In the genomic region with DNA sequence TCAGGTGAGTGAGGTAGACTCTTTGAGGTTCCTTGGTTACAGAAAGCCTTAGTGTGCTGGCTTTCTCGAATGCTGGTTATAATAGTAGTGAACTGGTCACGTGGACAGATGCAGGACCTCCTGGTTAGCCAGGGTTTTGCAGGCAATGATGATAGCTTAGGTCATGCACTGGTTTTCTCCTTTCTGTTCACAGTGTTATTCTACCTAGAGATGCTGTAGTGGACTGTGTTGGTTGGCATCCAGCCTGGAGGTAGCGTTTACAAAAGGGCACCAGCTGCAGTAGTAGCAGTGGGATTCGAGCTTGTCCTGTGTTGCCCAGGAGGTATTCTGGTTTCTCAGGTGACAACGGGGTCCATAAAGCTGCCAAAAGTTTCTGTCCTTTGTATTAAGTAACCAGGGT, we compare ENCODE assay signal across 22 cellular contexts. TPM values are rescaled to one million over a fixed set of nuclear protein-coding genes. Genes with fewer than 3 reads are reported as not detected.
A peak's percentile ranks its signal among the peaks of the same experiment; 100 is the strongest.
DNase-seq lines count a peak whose midpoint lies in the region; ATAC-seq, FAIRE-seq and TF ChIP-seq lines count a peak whose summit lies in the region.
"Had no signal": no experiment of that assay in that cellular context is flagged by ENCODE, and none has a peak within 500 bp of the region (broad histone marks: within the 10 kb centered on the region; RNA-seq: fewer than 3 reads in every experiment).

No MANE protein-coding gene starts in this region.

- ATAC-seq in GM18867 (IDR thresholded peaks at IDR 0.05; ENCODE audit: unreplicated experiment), result no peak
- no peak for ATAC-seq in activated CD8-positive, alpha-beta T cell treated with anti-CD3 and anti-CD28 coated beads for 36 hours
- ATAC-seq: HepG2; natural killer cell treated with Interleukin-12 subunit alpha and Interleukin-12 subunit beta and Interleukin-15 and Interleukin-18, amount 100 ng/mL, for 72 hours had no signal

- H3K4me3 Mint-ChIP-seq in activated CD8-positive, alpha-beta T cell treated with anti-CD3 and anti-CD28 coated beads for 36 hours, result no peak overlapping the region
- H3K4me3 Mint-ChIP-seq: activated CD4-positive, alpha-beta T cell treated with anti-CD3 and anti-CD28 coated beads, Interleukin-2, amount 10 ng/mL, durations not matched to agents 24 days and 14 days; CD8-positive, alpha-beta memory T cell; natural killer cell treated with Interleukin-12 subunit alpha and Interleukin-12 subunit beta and Interleukin-15 and Interleukin-18, amount 100 ng/mL, for 72 hours had no signal

- WGBS in H1 (ENCODE audit: extremely low coverage in 1 of 2, insufficient coverage in 1 of 2, insufficient read length in 1 of 2, insufficient replicate concordance in 2 of 2, low coverage in 1 of 2, low lambda C conversion rate in 2 of 2, missing lambda C conversion rate in 1 of 2), 2 experiments, result 84% methylated on average over 5 of the region's 5 CpGs; no CpG with 5 or more reads in 1 of the 2 experiments

- 0 out of 2 replicates have a peak overlapping the region, but pooled peaks have one; percentile 23 for H2BK20ac ChIP-seq in H1 (ENCODE audit: low read length)

- no peak for TF ChIP-seq RAD21 in H1 (IDR thresholded peaks at IDR 0.05 in 1 of 2, conservative IDR thresholded peaks at IDR 0.05 in 1 of 2; ENCODE audit: low read depth in 2 of 2, low read length in 2 of 2)

- H3K9me3 ChIP-seq in H1 (ENCODE audit: insufficient read depth in 2 of 2, low read depth in 1 of 2, low read length in 1 of 2), result peaks cover 9 to 18% of the 10 kb centered on the region in 2 experiments

- H3K4me3 ChIP-seq in H1 (ENCODE audit: extremely low read depth in 1 of 4, insufficient read depth in 2 of 4, low read depth in 3 of 4, low read length in 4 of 4), result no peak overlapping the region

- no peak for TF ChIP-seq CTCF in H1 (IDR thresholded peaks at IDR 0.05; ENCODE audit: control extremely low read depth in 1 of 3, insufficient read depth in 1 of 3, low read depth in 1 of 3, low read length in 3 of 3)
- no peak for TF ChIP-seq CTCF in activated CD8-positive, alpha-beta T cell treated with anti-CD3 and anti-CD28 coated beads for 36 hours (IDR thresholded peaks at IDR 0.05)

- H3K14ac ChIP-seq in H1 (ENCODE audit: insufficient read length), result no peak overlapping the region

- TF ChIP-seq EP300 in H1 (IDR thresholded peaks at IDR 0.05; ENCODE audit: borderline replicate concordance in 1 of 2, low read depth in 2 of 2, low read length in 2 of 2), result no peak

- peaks cover 1 to 14% (median 7%) of the 10 kb centered on the region in 4 experiments; a peak in 6 of 7 replicates for H3K4me1 ChIP-seq in H1 (replicated peaks in 1 of 4; ENCODE audit: control insufficient read depth in 3 of 4, insufficient read depth in 4 of 4, low read length in 3 of 4)
- H3K4me1 ChIP-seq: parathyroid adenoma had no signal

- no peak overlapping the region for H3K23ac ChIP-seq in H1 (ENCODE audit: insufficient read length)

- H4K91ac ChIP-seq in H1 (replicated peaks; ENCODE audit: insufficient read length, low read length), result peak overlapping the region; percentile 17

- H2BK120ac ChIP-seq in H1 (replicated peaks; ENCODE audit: low read depth, low read length), result peak overlapping the region; percentile 9

- DNase-seq in DMS 273 treated with DMSO at 0.1 percent for 48 hours (lab: John Stamatoyannopoulos, UW), result peak; percentile 79
- DNase-seq in NCI-H1092 (lab: John Stamatoyannopoulos, UW), result peak; percentile 3
- peak; percentile 12 for DNase-seq in NCI-H345 treated with DMSO at 0.1 percent for 48 hours (lab: John Stamatoyannopoulos, UW; ENCODE audit: unreplicated experiment)
- no peak for DNase-seq in H1 (ENCODE audit: low read depth in 1 of 2, low spot score in 2 of 2)
- no peak for DNase-seq in activated CD8-positive, alpha-beta T cell treated with anti-CD3 and anti-CD28 coated beads for 36 hours
- DNase-seq in activated CD4-positive, alpha-beta T cell treated with anti-CD3 and anti-CD28 coated beads for 48 hours, result no peak
- DNase-seq: activated CD8-positive, alpha-beta memory T cell treated with anti-CD3 and anti-CD28 coated beads, Interleukin-2, amount 50 U/mL, for 4 hours; CD8-positive, alpha-beta memory T cell; dermis blood vessel endothelial cell; GF-D8; HCEC 1CT; hypothalamus; kidney glomerular epithelial cell; NCI-H187 treated with DMSO at 0.1 percent for 48 hours; stimulated activated naive CD4-positive, alpha-beta T cell had no signal

- no peak overlapping the region for H2AFZ ChIP-seq in H1 (ENCODE audit: low read length)
- H2AFZ ChIP-seq: parathyroid adenoma had no signal

- no peak overlapping the region for H3K4ac ChIP-seq in H1 (replicated peaks; ENCODE audit: insufficient read length, low read depth, low read length)

- H3K27ac ChIP-seq in H1 (ENCODE audit: low read depth, low read length), result no peak overlapping the region
- H3K27ac ChIP-seq: parathyroid adenoma had no signal

- no peak overlapping the region for H4K5ac ChIP-seq in H1 (ENCODE audit: insufficient read length, low read depth, low read length)

- no peaks in the 10 kb centered on the region for H3K27me3 Mint-ChIP-seq in activated CD8-positive, alpha-beta T cell treated with anti-CD3 and anti-CD28 coated beads for 36 hours
- H3K27me3 Mint-ChIP-seq: activated CD4-positive, alpha-beta T cell treated with anti-CD3 and anti-CD28 coated beads, Interleukin-2, amount 10 ng/mL, durations not matched to agents 24 days and 14 days; CD8-positive, alpha-beta memory T cell; natural killer cell treated with Interleukin-12 subunit alpha and Interleukin-12 subunit beta and Interleukin-15 and Interleukin-18, amount 100 ng/mL, for 72 hours had no signal

- CTCF ChIA-PET in H1 (lab: Charles Lee; ENCODE audit: partially characterized antibody), result interaction anchor here (1.0 kb wide), 1 partner anchor 834 kb away, joined by 3 read pairs; no protein-coding TSS in a partner anchor
- CTCF ChIA-PET in activated CD8-positive, alpha-beta T cell treated with anti-CD3 and anti-CD28 coated beads for 36 hours (lab: Charles Lee), result no interaction called here

- FAIRE-seq in H1 (lab: Jason Lieb, UNC), result no peak
- FAIRE-seq: HepG2, RCC 7860, TTC549 had no signal

- no peak overlapping the region for H3K18ac ChIP-seq in H1 (ENCODE audit: extremely low read depth, low read length)

- peaks cover 20% of the 10 kb centered on the region for H3K4me1 Mint-ChIP-seq in activated CD8-positive, alpha-beta T cell treated with anti-CD3 and anti-CD28 coated beads for 36 hours (ENCODE audit: low read depth)

- peak overlapping the region; percentile 18; the same call in 1 of the 2 replicates for H2BK12ac ChIP-seq in H1 (ENCODE audit: low read depth, low read length)

- no peak overlapping the region for H3K27ac Mint-ChIP-seq in activated CD8-positive, alpha-beta T cell treated with anti-CD3 and anti-CD28 coated beads for 36 hours
- H3K27ac Mint-ChIP-seq: activated CD4-positive, alpha-beta T cell treated with anti-CD3 and anti-CD28 coated beads, Interleukin-2, amount 10 ng/mL, durations not matched to agents 24 days and 14 days; CD8-positive, alpha-beta memory T cell; natural killer cell treated with Interleukin-12 subunit alpha and Interleukin-12 subunit beta and Interleukin-15 and Interleukin-18, amount 100 ng/mL, for 72 hours had no signal

- intact Hi-C loops in activated CD8-positive, alpha-beta T cell treated with anti-CD3 and anti-CD28 coated beads for 36 hours (cut with micrococcal nuclease), result no loop called here

- TF ChIP-seq POLR2A in H1 (IDR thresholded peaks at IDR 0.05; ENCODE audit: control extremely low read depth in 1 of 2, low read depth in 2 of 2, low read length in 2 of 2), result no peak

- peaks cover 0 to 44% of the 10 kb centered on the region in 2 experiments; a peak in 2 of 4 replicates for H3K79me2 ChIP-seq in H1 (ENCODE audit: control insufficient read depth in 1 of 2, insufficient read depth in 2 of 2, low read length in 2 of 2)
- H3K79me2 ChIP-seq: parathyroid adenoma had no signal

- H2BK15ac ChIP-seq in H1 (ENCODE audit: low read length), result no peak overlapping the region

- no peaks in the 10 kb centered on the region; the same call in 1 of the 2 replicates for H3K23me2 ChIP-seq in H1 (ENCODE audit: low read depth, low read length)

- no peak overlapping the region for H3K56ac ChIP-seq in H1 (replicated peaks; ENCODE audit: insufficient read length, low read depth, low read length)

- H3K27me3 ChIP-seq in H1 (replicated peaks in 1 of 4; ENCODE audit: control insufficient read depth in 3 of 4, extremely low read depth in 1 of 4, insufficient read depth in 3 of 4, low read length in 3 of 4), result no peaks in the 10 kb centered on the region

- no peak overlapping the region; a peak in 1 of 7 replicates for H3K9ac ChIP-seq in H1 (replicated peaks in 1 of 4; ENCODE audit: extremely low read depth in 1 of 4, low read depth in 3 of 4, low read length in 3 of 4)
- H3K9ac ChIP-seq: parathyroid adenoma had no signal

- peaks cover 0 to 8% (median 4%) of the 10 kb centered on the region in 4 experiments; a peak in 4 of 8 replicates for H3K36me3 ChIP-seq in H1 (ENCODE audit: control insufficient read depth in 2 of 4, insufficient read depth in 4 of 4, low read length in 3 of 4)

- H3K9me3 Mint-ChIP-seq in activated CD8-positive, alpha-beta T cell treated with anti-CD3 and anti-CD28 coated beads for 36 hours, result peaks cover 25% of the 10 kb centered on the region

- H2AK5ac ChIP-seq in H1 (ENCODE audit: low read depth, low read length), result peak overlapping the region; percentile 87; the same call in 1 of the 2 replicates

- H4K8ac ChIP-seq in H1 (ENCODE audit: extremely low read depth, insufficient read depth, low read length), result no peak overlapping the region; the same call in 1 of the 2 replicates

- H2BK5ac ChIP-seq in H1 (ENCODE audit: low read depth, low read length), result 0 out of 2 replicates have a peak overlapping the region, but pooled peaks have one; percentile 15

- H3K4me2 ChIP-seq in H1 (ENCODE audit: insufficient read depth in 1 of 2, low read depth in 2 of 2, low read length in 2 of 2), result 0 out of 4 replicates have a peak overlapping the region, but pooled peaks of 1 of the 2 experiments have one; percentile 7

- no peaks in the 10 kb centered on the region for H4K20me1 ChIP-seq in H1 (replicated peaks in 1 of 2; ENCODE audit: control insufficient read depth in 1 of 2, insufficient read depth in 2 of 2, low read length in 2 of 2)

- POLR2A ChIA-PET in H1 (lab: Charles Lee; ENCODE audit: partially characterized antibody), result interaction anchor here (1.0 to 1.6 kb wide), 3 partner anchors 8 to 81 kb away, joined by 3 to 4 read pairs (median 4); a partner anchor contains a TSS
- POLR2A ChIA-PET in activated CD8-positive, alpha-beta T cell treated with anti-CD3 and anti-CD28 coated beads for 36 hours (lab: Charles Lee), result interaction anchor here (0.5 kb wide), 1 partner anchor 73 kb away, joined by 3 read pairs; no protein-coding TSS in a partner anchor

- H3K36me3 Mint-ChIP-seq in activated CD8-positive, alpha-beta T cell treated with anti-CD3 and anti-CD28 coated beads for 36 hours (ENCODE audit: low read depth), result peaks cover 74% of the 10 kb centered on the region

- H3K79me1 ChIP-seq in H1 (ENCODE audit: low read depth, low read length), result no peaks in the 10 kb centered on the region

RNA-seq across cellular contexts. Expression of a gene that starts 27.0 kb away (rescaled TPM):
- 56.7 and 60.2 TPM in 2 replicates for total RNA-seq in H1 (2021; fragmentation: NEBNext Ultra II Directional; extraction: Animal tissue kit (Norgen Biotek cat#: 25700))
- 60.8 and 84.4 TPM in 2 replicates for polyA plus RNA-seq in H1 (2011; rRNA removed)
- 82.6 TPM for polyA plus RNA-seq in H1 (2011; cell fraction: cytosol; rRNA removed)
- 63.8 TPM for polyA plus RNA-seq in H1 (2011; cell fraction: nucleus; rRNA removed)
- 69.8 to 75.3 TPM (median 73.3 TPM) in 4 replicates for polyA plus RNA-seq in H1 (2012, experiment 1 of 2)
- polyA plus RNA-seq in H1 (2012, experiment 2 of 2), result 41.3 TPM
- 35.0 TPM for polyA plus RNA-seq in H1 (2013, experiment 1 of 2)
- 35.0 TPM for polyA plus RNA-seq in H1 (2013, experiment 2 of 2)
- 112 and 123 TPM in 2 replicates for polyA minus RNA-seq in H1 (2011; rRNA and poly(A)+ RNA removed)
- 44.0 TPM for polyA minus RNA-seq in H1 (2011; cell fraction: cytosol; rRNA and poly(A)+ RNA removed)
- polyA minus RNA-seq in H1 (2011; cell fraction: nucleus; rRNA and poly(A)+ RNA removed), result 31.8 TPM
- 10 to 100 TPM; 61.5 to 61.8 TPM for total RNA-seq in activated CD8-positive, alpha-beta T cell treated with anti-CD3 and anti-CD28 coated beads for 36 hours

Comparison
In these comparisons a context has a peak if more than half of its experiments do, and no peak if none do; other contexts are left out.
1. DNase-seq: peak in DMS 273 treated with DMSO at 0.1 percent for 48 hours (single experiment), NCI-H1092 (single experiment) and NCI-H345 treated with DMSO at 0.1 percent for 48 hours (single experiment); none in H1 (0 of 2), activated CD8-positive, alpha-beta T cell treated with anti-CD3 and anti-CD28 coated beads for 36 hours (single experiment) and activated CD4-positive, alpha-beta T cell treated with anti-CD3 and anti-CD28 coated beads for 48 hours (single experiment).